15 cellular contexts compared by ENCODE assay signal in the genomic region with DNA sequence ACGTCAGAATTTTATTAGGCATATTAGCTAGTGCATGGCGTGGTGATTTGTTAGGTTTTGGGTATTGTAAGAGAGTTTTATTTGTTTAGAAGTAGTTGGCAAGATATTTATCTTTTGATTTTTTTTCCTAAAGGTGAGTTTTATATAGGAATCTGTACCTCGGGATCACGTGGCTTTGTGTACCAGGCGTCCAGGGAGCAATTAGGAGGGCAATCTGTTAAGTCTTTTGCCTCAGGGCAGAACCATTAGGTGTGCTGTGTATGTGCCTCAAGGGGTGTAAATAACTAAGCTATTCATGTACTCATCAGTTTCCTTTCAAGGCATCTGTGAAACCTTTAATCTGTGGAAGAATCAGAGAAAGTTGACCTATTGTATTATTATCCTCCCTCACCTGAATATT. TPM values are rescaled to one million over a fixed set of nuclear protein-coding genes. Genes with fewer than 3 reads are reported as not detected.
DNase-seq lines count a peak whose midpoint lies in the region; ATAC-seq and TF ChIP-seq lines count a peak whose summit lies in the region.
"Had no signal": no experiment of that assay in that cellular context is flagged by ENCODE, and none has a peak within 500 bp of the region (broad histone marks: within the 10 kb centered on the region; RNA-seq: fewer than 3 reads in every experiment).

No MANE protein-coding gene starts in this region.

- no peaks in the 10 kb centered on the region for H3K27me3 ChIP-seq in GM23338 (ENCODE audit: insufficient read depth)
- no peaks in the 10 kb centered on the region for H3K27me3 ChIP-seq in A673 (replicated peaks; ENCODE audit: insufficient read depth, low read depth, low read length, poor library complexity)
- no peaks in the 10 kb centered on the region for H3K27me3 ChIP-seq in stomach
- H3K27me3 ChIP-seq: BE2C had no signal

- H3K36me3 Mint-ChIP-seq in GM23338 (ENCODE audit: low read depth) (no peaks in the 10 kb centered on the region; the same call in 2 of the 3 replicates), mesothelial cell of epicardium (peaks cover 15% of the 10 kb centered on the region)

- H3K4me3 ChIP-seq in GM23338, result no peak overlapping the region
- H3K4me3 ChIP-seq in A673 (ENCODE audit: low read depth, low read length, poor library complexity, severe bottlenecking), result no peak overlapping the region
- no peak overlapping the region for H3K4me3 ChIP-seq in stomach
- H3K4me3 ChIP-seq: HAP-1 had no signal

- TF ChIP-seq EP300 in stomach (IDR thresholded peaks at IDR 0.05), result no peak

- DNase-seq in GM23338 (ENCODE audit: low spot score), result peak; percentile 11
- DNase-seq in NCI-H1417 (lab: John Stamatoyannopoulos, UW), result peak in 2 of 3 experiments; percentile 39 to 85
- DNase-seq in NCI-H748 (lab: John Stamatoyannopoulos, UW; ENCODE audit: unreplicated experiment), result peak; percentile 69
- no peak for DNase-seq in mesothelial cell of epicardium (ENCODE audit: low spot score in 2 of 2, unreplicated experiment in 2 of 2)
- no peak for DNase-seq in A673 (ENCODE audit: low spot score)
- DNase-seq in stomach, result no peak
- DNase-seq in stimulated activated CD4-positive, alpha-beta T cell treated with anti-CD3 and anti-CD28 coated beads, Interleukin-1b, Interleukin-23, amount 100 ng/mL, for 48 hours, result no peak
- DNase-seq: BE2C; CD4-positive, alpha-beta memory T cell; IMR-90; MV-4-11; NCI-H187 treated with DMSO at 0.1 percent for 48 hours; NCI-H226; NCI-H526 had no signal

- H3K4me2 ChIP-seq in GM23338, result 0 out of 2 replicates have a peak overlapping the region, but pooled peaks have one; percentile 17

- ATAC-seq in GM23338, result peak; percentile 35; the same call in 2 of the 3 replicates

- H3K36me3 ChIP-seq in GM23338 (ENCODE audit: insufficient read depth), result no peaks in the 10 kb centered on the region
- no peaks in the 10 kb centered on the region for H3K36me3 ChIP-seq in A673 (ENCODE audit: insufficient read depth, low read length, poor library complexity, severe bottlenecking)
- no peaks in the 10 kb centered on the region for H3K36me3 ChIP-seq in stomach
- H3K36me3 ChIP-seq: BE2C, HAP-1 had no signal

- peaks cover 3% of the 10 kb centered on the region; the same call in 1 of the 2 replicates for H4K20me1 ChIP-seq in GM23338 (replicated peaks; ENCODE audit: insufficient read depth)

- H3K4me1 Mint-ChIP-seq in GM23338, result peaks cover 22% of the 10 kb centered on the region
- H3K4me1 Mint-ChIP-seq in mesothelial cell of epicardium, result peaks cover 35% of the 10 kb centered on the region

- no peaks in the 10 kb centered on the region for H3F3A ChIP-seq in GM23338 (replicated peaks; ENCODE audit: low read depth)

- H3K9me2 ChIP-seq in GM23338 (ENCODE audit: insufficient read depth), result no peaks in the 10 kb centered on the region

- 62 to 74% (median 69%) methylated on average over 5 of the region's 5 CpGs for WGBS in stomach, 5 donors

- no peak overlapping the region for H2AFZ ChIP-seq in GM23338

- intact Hi-C loops in A673 (cut with micrococcal nuclease; ENCODE audit: unreplicated experiment) (no loop called here), stomach (cut with DNase I; ENCODE audit: low total_unique reads) (no loop called here)

- H3K4me1 ChIP-seq in GM23338 (ENCODE audit: insufficient read depth) (peaks cover 13% of the 10 kb centered on the region; the same call in 1 of the 2 replicates), A673 (ENCODE audit: insufficient read depth, low read length, poor library complexity, severe bottlenecking) (peaks cover 14% of the 10 kb centered on the region), stomach (peaks cover 0 to 16% (median 5%) of the 10 kb centered on the region in 4 donors)

- H3K4me3 Mint-ChIP-seq in GM23338 (no peak overlapping the region), mesothelial cell of epicardium (no peak overlapping the region)
- H3K4me3 Mint-ChIP-seq: CD4-positive, alpha-beta memory T cell had no signal

- POLR2A ChIA-PET in A673 (lab: Charles Lee; ENCODE audit: low non-redundant PET), result no interaction called here

- H3K9me3 Mint-ChIP-seq in GM23338 (peaks cover 4% of the 10 kb centered on the region; the same call in 1 of the 3 replicates), mesothelial cell of epicardium (peaks cover 10% of the 10 kb centered on the region)

- no peaks in the 10 kb centered on the region for H3K27me3 Mint-ChIP-seq in GM23338 (ENCODE audit: insufficient read depth, low read depth, poor library complexity)
- H3K27me3 Mint-ChIP-seq in mesothelial cell of epicardium (ENCODE audit: low read depth), result no peaks in the 10 kb centered on the region
- H3K27me3 Mint-ChIP-seq: CD4-positive, alpha-beta memory T cell had no signal

- no peak for TF ChIP-seq POLR2A in stomach (IDR thresholded peaks at IDR 0.05)

- H3K9me3 ChIP-seq in A673 (ENCODE audit: low read depth, low read length, poor library complexity, severe bottlenecking) (no peaks in the 10 kb centered on the region), stomach (no peaks in the 10 kb centered on the region)
- H3K9me3 ChIP-seq: BE2C, HAP-1 had no signal

- no peak for TF ChIP-seq CTCF in GM23338 (conservative IDR thresholded peaks at IDR 0.05; ENCODE audit: low read depth in 2 of 2)
- no peak for TF ChIP-seq CTCF in mesothelial cell of epicardium (IDR thresholded peaks at IDR 0.05; ENCODE audit: unreplicated experiment)
- no peak for TF ChIP-seq CTCF in A673 (conservative IDR thresholded peaks at IDR 0.05; ENCODE audit: low read depth, low read length)
- no peak for TF ChIP-seq CTCF in stomach (IDR thresholded peaks at IDR 0.05)

- H3K27ac Mint-ChIP-seq in GM23338, result no peak overlapping the region
- peak overlapping the region; percentile 13 for H3K27ac Mint-ChIP-seq in mesothelial cell of epicardium
- H3K27ac Mint-ChIP-seq: CD4-positive, alpha-beta memory T cell had no signal

- CTCF ChIA-PET in A673 (lab: Charles Lee), result no interaction called here

- BruUV-seq in A673 (replicated peaks; lab: Mats Ljungman, UMichigan), result no TSS peak

- 0 out of 2 replicates have a peak, but pooled peaks cover 10% of the 10 kb centered on the region for H3K79me2 ChIP-seq in GM23338 (replicated peaks; ENCODE audit: insufficient read depth)

- H3K27ac ChIP-seq in GM23338 (ENCODE audit: low read depth), result no peak overlapping the region
- H3K27ac ChIP-seq in A673 (ENCODE audit: low read depth, low read length, poor library complexity, severe bottlenecking), result no peak overlapping the region
- H3K27ac ChIP-seq in stomach, result no peak overlapping the region

RNA-seq across cellular contexts. Expression of a gene that starts 39.4 kb away (rescaled TPM):
- total RNA-seq in GM23338 (2014; rRNA removed; shearing (Covaris generic)), result 6.0 and 6.6 TPM in 2 replicates
- polyA plus RNA-seq in GM23338 (2016; fragmentation: Nextera tagmentation; extraction: Ambion mirVana), result 3.8 and 3.9 TPM in 2 replicates
- total RNA-seq in mesothelial cell of epicardium, result 33.9 to 35.9 TPM (median 34.8 TPM) in 3 replicates
- 43.9 and 47.3 TPM in 2 replicates for total RNA-seq in A673 (2021)
- 10 to 100 TPM; 14.5 to 39.3 (median 24.8) TPM for total RNA-seq in stomach
- polyA plus RNA-seq in stomach, result 1 to 10 TPM; 2.9 to 4.6 (median 4.3) TPM

Comparison
In these comparisons a context has a peak if more than half of its experiments do, and no peak if none do; other contexts are left out.
1. DNase-seq: peak in GM23338 (single experiment), NCI-H1417 (2 of 3) and NCI-H748 (single experiment); none in mesothelial cell of epicardium (0 of 2), A673 (single experiment), stomach (single experiment) and stimulated activated CD4-positive, alpha-beta T cell treated with anti-CD3 and anti-CD28 coated beads, Interleukin-1b, Interleukin-23, amount 100 ng/mL, for 48 hours (single experiment).